ENCODE assay signal across 1 cellular context in genomic region chr22:36563001-36563400, GRCh38.
TF ChIP-seq lines count a peak whose summit lies in the region.

No MANE protein-coding gene starts in this region.

TF ChIP-seq in GM23338, 12 proteins besides CTCF, POLR2A, EP300 and RAD21 (continued from another document):
- TF ChIP-seq REST (IDR thresholded peaks at IDR 0.05; ENCODE audit: unreplicated experiment) (no peak), ZNF462 (CRISPR knock-in tag; IDR thresholded peaks at IDR 0.05) (no peak), CREB1 (CRISPR knock-in tag; IDR thresholded peaks at IDR 0.05; ENCODE audit: low read depth) (no peak), EZH2phosphoT487 (IDR thresholded peaks at IDR 0.05; ENCODE audit: unreplicated experiment) (no peak), NANOG (IDR thresholded peaks at IDR 0.05; ENCODE audit: borderline replicate concordance) (no peak), STAT1 (IDR thresholded peaks at IDR 0.05; ENCODE audit: unreplicated experiment) (no peak), ETS1 (IDR thresholded peaks at IDR 0.05) (no peak), EZH2 (IDR thresholded peaks at IDR 0.05; ENCODE audit: low read depth, unreplicated experiment) (no peak), POLR2AphosphoS5 (IDR thresholded peaks at IDR 0.05; ENCODE audit: low read depth) (no peak)
